ENCODE assay signal across 9 cellular contexts in the genomic region with DNA sequence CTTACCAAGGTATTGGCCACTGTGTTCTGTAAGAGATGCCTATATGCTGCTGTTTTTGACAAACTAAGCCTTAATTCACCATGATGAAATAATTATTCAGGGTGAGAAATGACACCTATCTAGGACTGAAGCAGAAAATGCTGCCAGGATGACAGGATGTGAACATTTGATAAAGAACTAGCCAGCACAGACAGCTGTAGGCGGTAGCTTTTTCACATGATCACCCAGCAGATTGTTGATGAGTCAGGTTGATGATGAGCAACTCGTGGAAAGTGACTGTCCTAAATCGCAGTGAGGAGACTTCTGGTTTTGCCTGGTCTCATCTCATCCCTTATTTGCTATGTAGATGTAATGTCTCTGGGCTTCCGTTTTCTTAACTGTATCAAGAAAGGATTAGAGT.
DNase-seq lines count a peak whose midpoint lies in the region; ATAC-seq and TF ChIP-seq lines count a peak whose summit lies in the region.
"Had no signal": no experiment of that assay in that cellular context is flagged by ENCODE, and none has a peak within 500 bp of the region (broad histone marks: within the 10 kb centered on the region; RNA-seq: fewer than 3 reads in every experiment).

No MANE protein-coding gene starts in this region.

- peak overlapping the region; percentile 54 for H3K4me3 Mint-ChIP-seq in natural killer cell treated with Interleukin-12 subunit alpha and Interleukin-12 subunit beta and Interleukin-15 and Interleukin-18, amount 100 ng/mL, for 72 hours
- H3K4me3 Mint-ChIP-seq in H9, result no peak overlapping the region

- no peak overlapping the region for H3K4me3 ChIP-seq in astrocyte of the spinal cord (ENCODE audit: low read depth, low read length)

- H3K9me3 Mint-ChIP-seq in natural killer cell treated with Interleukin-12 subunit alpha and Interleukin-12 subunit beta and Interleukin-15 and Interleukin-18, amount 100 ng/mL, for 72 hours, result no peaks in the 10 kb centered on the region
- H3K9me3 Mint-ChIP-seq in H9, result no peaks in the 10 kb centered on the region

- ATAC-seq in HG02610 (IDR thresholded peaks at IDR 0.05; ENCODE audit: unreplicated experiment), result peak; percentile 97
- ATAC-seq in natural killer cell treated with Interleukin-12 subunit alpha and Interleukin-12 subunit beta and Interleukin-15 and Interleukin-18, amount 100 ng/mL, for 72 hours, result peak; percentile 97 to 98

- H3K4ac ChIP-seq in H9 (ENCODE audit: low read depth, low read length), result no peak overlapping the region

- H2BK15ac ChIP-seq in H9 (ENCODE audit: low read depth, low read length), result no peak overlapping the region

- H3K9ac ChIP-seq in H9 (ENCODE audit: extremely low read depth, insufficient read length, low read length), result no peak overlapping the region

- H3K14ac ChIP-seq in H9 (ENCODE audit: insufficient read depth, low read length), result no peak overlapping the region

- no peaks in the 10 kb centered on the region for H3K23me2 ChIP-seq in H9 (ENCODE audit: insufficient read length, low read depth, low read length, poor library complexity, severe bottlenecking)

- H2AFZ ChIP-seq in H9 (ENCODE audit: low read length), result no peak overlapping the region

- peaks cover 7 to 11% of the 10 kb centered on the region in 2 donors for H3K4me1 Mint-ChIP-seq in natural killer cell treated with Interleukin-12 subunit alpha and Interleukin-12 subunit beta and Interleukin-15 and Interleukin-18, amount 100 ng/mL, for 72 hours (ENCODE audit: low read depth in 2 of 2)
- H3K4me1 Mint-ChIP-seq in H9, result peaks cover 14 to 17% of the 10 kb centered on the region in 2 experiments

- no peak overlapping the region for H2BK20ac ChIP-seq in H9 (ENCODE audit: low read depth, low read length, poor library complexity, severe bottlenecking)

- no peak overlapping the region for H3K23ac ChIP-seq in H9 (ENCODE audit: insufficient read length, low read depth, low read length)

- H3T11ph ChIP-seq in H9 (ENCODE audit: low read length), result no peak overlapping the region

- no peak overlapping the region for H4K91ac ChIP-seq in H9 (ENCODE audit: insufficient read length, low read depth, low read length)

- peaks cover 0 to 2% of the 10 kb centered on the region in 2 donors for H3K27me3 Mint-ChIP-seq in natural killer cell treated with Interleukin-12 subunit alpha and Interleukin-12 subunit beta and Interleukin-15 and Interleukin-18, amount 100 ng/mL, for 72 hours
- H3K27me3 Mint-ChIP-seq in H9 (ENCODE audit: low read depth), result no peaks in the 10 kb centered on the region

- H3K9me3 ChIP-seq in H9 (ENCODE audit: control insufficient read depth, low read depth, low read length), result no peaks in the 10 kb centered on the region

- no peak overlapping the region for H4K8ac ChIP-seq in H9 (replicated peaks; ENCODE audit: insufficient read length, low read depth, low read length)

- 0 out of 2 replicates have a peak, but pooled peaks cover 5% of the 10 kb centered on the region for H3K4me1 ChIP-seq in H9 (ENCODE audit: insufficient read depth, low read length)

- no CpG with 5 or more reads among the region's 4 CpGs for WGBS in H9 (ENCODE audit: extremely low coverage, insufficient read length, low lambda C conversion rate)

- no peak overlapping the region for H3K18ac ChIP-seq in H9 (ENCODE audit: insufficient read length, low read depth, low read length)

- no peaks in the 10 kb centered on the region for H3K36me3 Mint-ChIP-seq in natural killer cell treated with Interleukin-12 subunit alpha and Interleukin-12 subunit beta and Interleukin-15 and Interleukin-18, amount 100 ng/mL, for 72 hours
- peaks cover 0 to 4% (median 3%) of the 10 kb centered on the region in 3 experiments; a peak in 2 of 7 replicates for H3K36me3 Mint-ChIP-seq in H9 (ENCODE audit: insufficient read depth in 1 of 3, low read depth in 3 of 3)

- no peak overlapping the region for H2BK12ac ChIP-seq in H9 (ENCODE audit: insufficient read length, low read depth, low read length)

- in situ Hi-C loops in astrocyte of the spinal cord (cut with HindIII; ENCODE audit: low sequenced_read_pairs), result no loop called here

- H3K56ac ChIP-seq in H9 (ENCODE audit: insufficient read length, low read depth, low read length), result no peak overlapping the region

- H4K5ac ChIP-seq in H9 (ENCODE audit: insufficient read length, low read depth, low read length), result no peak overlapping the region

- no peak overlapping the region for H3K27ac ChIP-seq in H9 (ENCODE audit: insufficient read length, low read depth, low read length)
- H3K27ac ChIP-seq: 22Rv1 had no signal

- H2BK5ac ChIP-seq in H9 (ENCODE audit: insufficient read length, low read length), result no peak overlapping the region

- H3K79me2 ChIP-seq in H9 (ENCODE audit: insufficient read depth, low read length), result no peaks in the 10 kb centered on the region

- H2BK120ac ChIP-seq in H9 (ENCODE audit: low read depth, low read length, poor library complexity, severe bottlenecking), result no peak overlapping the region

- DNase-seq in DMS 273 (lab: John Stamatoyannopoulos, UW; ENCODE audit: unreplicated experiment) (peak; percentile 30), DMS 273 treated with DMSO at 0.1 percent for 48 hours (lab: John Stamatoyannopoulos, UW) (no peak), NCI-H460 (ENCODE audit: extremely low read depth, low read depth) (peak; percentile 45), astrocyte of the spinal cord (ENCODE audit: low read depth, low spot score) (peak; percentile 74), H9 (no peak), NCI-H146 treated with DMSO at 0.1 percent for 48 hours (lab: John Stamatoyannopoulos, UW; ENCODE audit: unreplicated experiment) (no peak)
- peak; percentile 72 for DNase-seq in natural killer cell treated with Interleukin-12 subunit alpha and Interleukin-12 subunit beta and Interleukin-15 and Interleukin-18, amount 100 ng/mL, for 72 hours (ENCODE audit: low spot score)

- peak overlapping the region in 1 of 2 donors; percentile 72 for H3K27ac Mint-ChIP-seq in natural killer cell treated with Interleukin-12 subunit alpha and Interleukin-12 subunit beta and Interleukin-15 and Interleukin-18, amount 100 ng/mL, for 72 hours
- H3K27ac Mint-ChIP-seq in H9, result no peak overlapping the region

- H2AK5ac ChIP-seq in H9 (ENCODE audit: insufficient read length, low read length), result no peak overlapping the region

- no peaks in the 10 kb centered on the region for H3K27me3 ChIP-seq in H9 (ENCODE audit: insufficient read depth, low read length)

- H4K20me1 ChIP-seq in H9 (ENCODE audit: control insufficient read depth, insufficient read depth, insufficient read length), result no peaks in the 10 kb centered on the region

- TF ChIP-seq CTCF in astrocyte of the spinal cord (IDR thresholded peaks at IDR 0.05; ENCODE audit: low read depth, low read length) (no peak), H9 (conservative IDR thresholded peaks at IDR 0.05) (no peak)

- no peaks in the 10 kb centered on the region for H3K79me1 ChIP-seq in H9 (ENCODE audit: insufficient read depth, low read depth, low read length, poor library complexity, severe bottlenecking)

- no peak overlapping the region for H3K4me2 ChIP-seq in H9 (ENCODE audit: insufficient read depth, insufficient read length, low read length)

Comparison
In these comparisons a context has a peak if more than half of its experiments do, and no peak if none do; other contexts are left out.
1. DNase-seq: peak in DMS 273 (single experiment), NCI-H460 (single experiment), astrocyte of the spinal cord (single experiment) and natural killer cell treated with Interleukin-12 subunit alpha and Interleukin-12 subunit beta and Interleukin-15 and Interleukin-18, amount 100 ng/mL, for 72 hours (single experiment); none in DMS 273 treated with DMSO at 0.1 percent for 48 hours (single experiment), H9 (single experiment) and NCI-H146 treated with DMSO at 0.1 percent for 48 hours (single experiment).